Comparison of ENCODE assay signal across 18 cellular contexts in the genomic region with DNA sequence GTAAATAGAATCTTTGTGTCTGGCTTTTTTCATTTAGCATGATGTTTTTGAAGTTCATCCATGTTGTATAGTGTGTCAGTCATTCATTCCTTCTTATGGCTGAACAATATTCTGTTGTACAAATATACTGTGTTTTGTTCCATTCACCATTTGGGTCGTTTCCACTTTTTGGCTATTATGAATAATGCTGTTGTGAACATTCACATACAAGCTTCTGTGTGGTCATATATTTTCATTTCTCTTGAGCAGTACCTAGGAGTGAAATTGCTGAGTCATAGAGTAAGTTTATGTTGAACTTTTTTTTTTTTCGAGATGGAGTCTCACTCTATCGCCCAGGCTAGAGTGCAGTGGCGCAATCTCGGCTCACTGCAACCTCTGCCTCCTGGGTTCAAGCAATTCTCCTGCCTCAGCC. TPM values are rescaled to one million over a fixed set of nuclear protein-coding genes. Genes with fewer than 3 reads are reported as not detected.
A peak's percentile ranks its signal among the peaks of the same experiment; 100 is the strongest.
DNase-seq lines count a peak whose midpoint lies in the region; ATAC-seq and TF ChIP-seq lines count a peak whose summit lies in the region.
"Had no signal": no experiment of that assay in that cellular context is flagged by ENCODE, and none has a peak within 500 bp of the region (broad histone marks: within the 10 kb centered on the region; RNA-seq: fewer than 3 reads in every experiment).

No MANE protein-coding gene starts in this region.

- H3K4me1 ChIP-seq in breast epithelium (no peaks in the 10 kb centered on the region), rectal smooth muscle tissue (ENCODE audit: control insufficient read depth, insufficient read depth, low read length) (no peaks in the 10 kb centered on the region)
- H3K4me1 ChIP-seq: left lung, vagina had no signal

- no TSS peak for BruUV-seq in MCF 10A (replicated peaks; lab: Mats Ljungman, UMichigan)

- no peak overlapping the region for H3K4me3 ChIP-seq in breast epithelium
- no peak overlapping the region for H3K4me3 ChIP-seq in rectal smooth muscle tissue (ENCODE audit: low read length)
- H3K4me3 ChIP-seq: left lung, vagina had no signal

- no peaks in the 10 kb centered on the region for H3K9me3 ChIP-seq in breast epithelium
- H3K9me3 ChIP-seq: left lung, vagina had no signal

- no peaks in the 10 kb centered on the region for H3K4me1 Mint-ChIP-seq in MCF 10A (ENCODE audit: insufficient read depth, unreplicated experiment)
- peaks cover 13% of the 10 kb centered on the region for H3K4me1 Mint-ChIP-seq in chondrocyte (ENCODE audit: low read depth)

- H3K9me3 Mint-ChIP-seq in MCF 10A (ENCODE audit: unreplicated experiment): no peaks in the 10 kb centered on the region
- no peaks in the 10 kb centered on the region for H3K9me3 Mint-ChIP-seq in chondrocyte (ENCODE audit: low read depth)
- H3K9me3 Mint-ChIP-seq: activated naive CD4-positive, alpha-beta T cell treated with anti-CD3 and anti-CD28 coated beads for 36 hours had no signal

- no peak for ATAC-seq in HG03025 (IDR thresholded peaks at IDR 0.05; ENCODE audit: low FRiP score, unreplicated experiment)
- ATAC-seq: left lung, PC-3 had no signal

- POLR2A ChIA-PET in MCF 10A (lab: Yijun Ruan, JAX): interaction anchor here (0.5 to 1.6 kb wide), 4 partner anchors 16 to 656 kb away, joined by 3 to 4 read pairs (median 4); no protein-coding TSS in a partner anchor

- H3K4me3 Mint-ChIP-seq in MCF 10A (ENCODE audit: unreplicated experiment): no peak overlapping the region
- H3K4me3 Mint-ChIP-seq in chondrocyte (ENCODE audit: unreplicated experiment): no peak overlapping the region
- H3K4me3 Mint-ChIP-seq: activated naive CD4-positive, alpha-beta T cell treated with anti-CD3 and anti-CD28 coated beads for 36 hours had no signal

- no peak overlapping the region for H3K9ac ChIP-seq in rectal smooth muscle tissue (ENCODE audit: low read length)

- H3K36me3 Mint-ChIP-seq in MCF 10A (ENCODE audit: insufficient read depth, unreplicated experiment): peaks cover 6% of the 10 kb centered on the region
- no peaks in the 10 kb centered on the region for H3K36me3 Mint-ChIP-seq in chondrocyte (ENCODE audit: low read depth)

- no peaks in the 10 kb centered on the region for H3K27me3 ChIP-seq in breast epithelium
- H3K27me3 ChIP-seq in rectal smooth muscle tissue (ENCODE audit: control insufficient read depth, insufficient read depth, low read length): no peaks in the 10 kb centered on the region
- H3K27me3 ChIP-seq: brain microvascular endothelial cell, left lung, vagina had no signal

- no peak overlapping the region for H3K27ac Mint-ChIP-seq in MCF 10A (ENCODE audit: low read depth, unreplicated experiment)
- H3K27ac Mint-ChIP-seq in chondrocyte (ENCODE audit: unreplicated experiment): no peak overlapping the region
- H3K27ac Mint-ChIP-seq: activated naive CD4-positive, alpha-beta T cell treated with anti-CD3 and anti-CD28 coated beads for 36 hours had no signal

- CTCF ChIA-PET in MCF 10A (lab: Yijun Ruan, JAX): interaction anchor here (0.6 to 2.2 kb wide), 2 partner anchors 12 to 227 kb away, joined by 3 to 12 read pairs; no protein-coding TSS in a partner anchor

- DNase-seq in MCF 10A (ENCODE audit: unreplicated experiment): peak; percentile 37
- no peak for DNase-seq in breast epithelium (ENCODE audit: low spot score in 2 of 2)
- DNase-seq in HT1080 (ENCODE audit: low read depth): peak; percentile 27
- peak; percentile 59 for DNase-seq in amniotic epithelial cell (ENCODE audit: low read depth)
- no peak for DNase-seq in chondrocyte (ENCODE audit: low spot score)
- no peak for DNase-seq in activated effector memory CD4-positive, alpha-beta T cell treated with Interleukin-2 at 50 U/mL for 16 hours
- DNase-seq: activated naive CD4-positive, alpha-beta T cell treated with anti-CD3 and anti-CD28 coated beads for 36 hours; brain microvascular endothelial cell; effector CD8-positive, alpha-beta T cell; left lung; NCI-H1436 treated with DMSO at 0.1 percent for 48 hours; NCI-H345; PC-3; stimulated activated CD4-positive, alpha-beta T cell treated with anti-CD3 and anti-CD28 coated beads, Interleukin-12 subunit alpha, Interleukin-12 subunit beta, amount 100 ng/mL, for 4 hours had no signal

- TF ChIP-seq CTCF in MCF 10A (IDR thresholded peaks at IDR 0.05; ENCODE audit: unreplicated experiment): no peak
- TF ChIP-seq CTCF in breast epithelium (IDR thresholded peaks at IDR 0.05): no peak
- TF ChIP-seq CTCF in chondrocyte (IDR thresholded peaks at IDR 0.05): no peak

- H3K27me3 Mint-ChIP-seq in MCF 10A (ENCODE audit: insufficient read depth, unreplicated experiment) (no peaks in the 10 kb centered on the region), chondrocyte (ENCODE audit: low read depth) (no peaks in the 10 kb centered on the region)

- H3K27ac ChIP-seq in breast epithelium (no peak overlapping the region), rectal smooth muscle tissue (ENCODE audit: low read depth, low read length) (peak overlapping the region; percentile 55)
- H3K27ac ChIP-seq: brain microvascular endothelial cell, left lung, vagina, VCaP had no signal

- intact Hi-C loops in MCF 10A (cut with micrococcal nuclease): no loop called here
- intact Hi-C loops in breast epithelium (cut with DNase I; ENCODE audit: low total_unique reads): no loop called here

- no peak for TF ChIP-seq POLR2A in breast epithelium (IDR thresholded peaks at IDR 0.05)

- no peaks in the 10 kb centered on the region for H3K36me3 ChIP-seq in breast epithelium
- no peaks in the 10 kb centered on the region for H3K36me3 ChIP-seq in rectal smooth muscle tissue (ENCODE audit: control insufficient read depth, insufficient read depth, low read length)
- H3K36me3 ChIP-seq: brain microvascular endothelial cell, left lung, vagina had no signal

RNA-seq across cellular contexts. Expression of gene TAOK1, which starts 32.3 kb away (rescaled TPM):
- 68.7 and 84.2 TPM in 2 replicates for total RNA-seq in MCF 10A (2022)
- 10 to 100 TPM; 62.6 to 77.1 (median 67.8) TPM for total RNA-seq in breast epithelium
- total RNA-seq in HT1080 (2014; rRNA removed; shearing (Covaris generic)): 26.6 and 29.5 TPM in 2 replicates
- polyA plus RNA-seq in HT1080 (2015; cell fraction: cytosol; rRNA removed): 12.8 and 18.9 TPM in 2 replicates
- 27.4 and 28.2 TPM in 2 replicates for polyA plus RNA-seq in HT1080 (2015; cell fraction: nucleus; rRNA removed)
- total RNA-seq in chondrocyte: 77.7 to 87.1 TPM (median 85.7 TPM) in 3 replicates

Comparison
In these comparisons a context has a peak if more than half of its experiments do, and no peak if none do; other contexts are left out.
1. DNase-seq: peak in MCF 10A (single experiment), HT1080 (single experiment) and amniotic epithelial cell (single experiment); none in breast epithelium (0 of 2), chondrocyte (single experiment) and activated effector memory CD4-positive, alpha-beta T cell treated with Interleukin-2 at 50 U/mL for 16 hours (single experiment).